In the genomic region with DNA sequence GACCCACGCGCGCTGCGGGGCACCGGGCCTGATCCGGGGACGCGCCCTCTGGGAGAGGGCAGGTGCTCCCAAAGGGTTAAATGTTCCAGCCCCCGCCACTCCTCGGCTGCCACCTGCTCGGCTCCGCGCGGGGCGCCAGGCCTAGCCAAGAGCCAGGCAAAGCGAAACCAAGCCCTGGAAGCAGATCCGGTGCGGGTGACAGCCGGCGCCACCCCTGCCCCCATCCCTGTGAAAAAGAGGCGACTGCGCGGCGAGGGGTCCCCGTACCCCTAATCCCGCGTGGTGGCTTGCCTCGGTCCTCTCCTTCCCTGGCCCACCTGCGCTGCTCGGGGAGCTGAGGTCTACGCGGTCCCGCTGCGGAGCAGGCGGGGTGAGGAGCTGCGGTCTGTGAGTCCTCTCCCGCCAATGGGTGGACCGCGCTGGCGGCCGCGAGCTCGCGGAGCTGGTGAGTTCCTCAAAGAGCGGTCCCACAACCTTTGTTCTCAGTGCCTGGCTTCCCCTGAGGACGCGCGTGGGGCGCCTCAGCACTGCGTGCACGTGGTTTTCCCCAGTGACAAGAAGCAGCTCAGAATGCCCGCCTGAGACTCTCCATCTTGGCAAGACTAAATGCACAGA, we compare ENCODE assay signal across 8 cellular contexts. TPM values are rescaled to one million over a fixed set of nuclear protein-coding genes. Genes with fewer than 3 reads are reported as not detected.
A peak's percentile ranks its signal among the peaks of the same experiment; 100 is the strongest.
DNase-seq lines count a peak whose midpoint lies in the region; TF ChIP-seq lines count a peak whose summit lies in the region.

A gene (minus strand): TSS at position 610 of the 615 bp plus-strand sequence.

- peak within 1 kb of the TSS; percentile 54 for H3K4me3 ChIP-seq in BJ (ENCODE audit: low read depth, low read length)

- POLR2A ChIA-PET in BJ (lab: Charles Lee), result interaction anchor here (0.7 kb wide), 1 partner anchor 718 kb away, joined by 11 read pairs; no protein-coding TSS in a partner anchor

- CTCF ChIA-PET in BJ (lab: Yijun Ruan, JAX), result interaction anchor here (3.0 kb wide), 1 partner anchor 64 kb away, joined by 9 read pairs; no protein-coding TSS in a partner anchor

- TF ChIP-seq CTCF in BJ (IDR thresholded peaks at IDR 0.05; ENCODE audit: insufficient read depth, low read depth, low read length) (no peak), GM20000 (IDR thresholded peaks at IDR 0.05; ENCODE audit: extremely low read depth, missing control alignments) (no peak)

- no peak for DNase-seq in BJ (ENCODE audit: low read depth)
- peak; percentile 27 for DNase-seq in GM20000 (ENCODE audit: low spot score)
- DNase-seq in NCI-H526 treated with DMSO at 0.1 percent for 48 hours (lab: John Stamatoyannopoulos, UW), result peak; percentile 51
- peak; percentile 36 for DNase-seq in activated T-cell treated with anti-CD3 and anti-CD28 coated beads for 48 hours (ENCODE audit: low read depth)
- DNase-seq in epithelial cell of prostate (ENCODE audit: low read depth, low spot score), result no peak
- DNase-seq in midbrain (lab: John Stamatoyannopoulos, UW), result peak; percentile 39
- peak; percentile 2 to 11 for DNase-seq in stimulated activated CD8-positive, alpha-beta memory T cell treated with anti-CD3 and anti-CD28 coated beads, Interleukin-7, amount 100 ng/mL, for 4 hours (ENCODE audit: low read depth in 2 of 2)
- no peak for DNase-seq in OCI-M2 (lab: John Stamatoyannopoulos, UW; ENCODE audit: unreplicated experiment)

- no peaks in the 10 kb centered on the region for H3K27me3 ChIP-seq in BJ (ENCODE audit: control insufficient read depth, insufficient read depth, low read length)

- peak within 1 kb of the TSS; percentile 8 for H3K27ac ChIP-seq in epithelial cell of prostate

- no peaks in the 10 kb centered on the region for H3K36me3 ChIP-seq in BJ (ENCODE audit: control insufficient read depth, insufficient read depth, low read length)

RNA-seq across cellular contexts. Expression of the gene that starts here (rescaled TPM):
- polyA plus RNA-seq in BJ (2011; rRNA removed), result 9.7 and 15.8 TPM in 2 replicates
- 18.0 and 37.1 TPM in 2 replicates for polyA minus RNA-seq in BJ (2011; rRNA and poly(A)+ RNA removed)

Comparison
In these comparisons a context has a peak if more than half of its experiments do, and no peak if none do; other contexts are left out.
1. DNase-seq: peak in GM20000 (single experiment), NCI-H526 treated with DMSO at 0.1 percent for 48 hours (single experiment), activated T-cell treated with anti-CD3 and anti-CD28 coated beads for 48 hours (single experiment), midbrain (single experiment) and stimulated activated CD8-positive, alpha-beta memory T cell treated with anti-CD3 and anti-CD28 coated beads, Interleukin-7, amount 100 ng/mL, for 4 hours (2 of 2); none in BJ (single experiment), epithelial cell of prostate (single experiment) and OCI-M2 (single experiment).